ENCODE assay signal across 8 cellular contexts in the genomic region with DNA sequence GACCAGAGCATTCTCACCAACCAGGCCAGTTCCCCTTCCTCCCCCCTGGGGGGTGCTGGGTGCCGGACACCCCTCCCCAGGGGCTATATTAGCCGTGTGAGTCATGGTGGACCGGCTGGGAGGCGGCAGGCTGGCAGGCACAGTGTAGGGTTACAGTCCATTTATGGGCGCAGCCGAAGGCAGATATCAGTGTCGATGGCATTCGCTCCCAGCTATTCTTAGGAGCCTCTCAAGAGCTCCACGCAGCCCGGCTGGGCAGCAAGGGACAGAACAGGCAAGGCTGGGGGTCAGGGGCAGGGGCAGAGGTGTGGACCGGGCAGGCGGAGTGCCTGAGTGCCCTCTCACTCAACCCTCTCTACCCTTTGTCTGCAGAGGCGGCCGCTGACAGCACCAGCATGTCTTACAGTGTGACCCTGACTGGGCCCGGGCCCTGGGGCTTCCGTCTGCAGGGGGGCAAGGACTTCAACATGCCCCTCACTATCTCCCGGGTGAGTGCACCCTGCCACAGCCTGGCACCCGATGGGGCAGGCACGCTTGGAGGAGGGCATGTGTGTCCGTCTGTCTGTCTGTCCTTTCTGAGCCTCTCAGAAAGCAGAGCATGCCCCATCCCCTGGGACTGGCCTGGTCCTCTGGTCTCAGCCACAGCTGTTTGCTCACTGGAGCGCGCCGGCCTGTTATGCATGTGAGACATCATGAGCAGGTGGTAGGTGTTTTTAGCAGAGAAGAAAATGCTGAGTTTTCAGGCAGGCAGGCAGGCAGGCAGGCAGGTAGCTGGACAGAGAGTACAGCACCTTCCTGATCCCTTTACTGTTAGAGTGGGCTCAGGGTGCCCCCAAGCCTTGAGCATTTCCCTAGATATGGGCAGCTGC. TPM values are rescaled to one million over a fixed set of nuclear protein-coding genes. Genes with fewer than 3 reads are reported as not detected.
DNase-seq lines count a peak whose midpoint lies in the region; ATAC-seq and TF ChIP-seq lines count a peak whose summit lies in the region.

A gene with protein sequence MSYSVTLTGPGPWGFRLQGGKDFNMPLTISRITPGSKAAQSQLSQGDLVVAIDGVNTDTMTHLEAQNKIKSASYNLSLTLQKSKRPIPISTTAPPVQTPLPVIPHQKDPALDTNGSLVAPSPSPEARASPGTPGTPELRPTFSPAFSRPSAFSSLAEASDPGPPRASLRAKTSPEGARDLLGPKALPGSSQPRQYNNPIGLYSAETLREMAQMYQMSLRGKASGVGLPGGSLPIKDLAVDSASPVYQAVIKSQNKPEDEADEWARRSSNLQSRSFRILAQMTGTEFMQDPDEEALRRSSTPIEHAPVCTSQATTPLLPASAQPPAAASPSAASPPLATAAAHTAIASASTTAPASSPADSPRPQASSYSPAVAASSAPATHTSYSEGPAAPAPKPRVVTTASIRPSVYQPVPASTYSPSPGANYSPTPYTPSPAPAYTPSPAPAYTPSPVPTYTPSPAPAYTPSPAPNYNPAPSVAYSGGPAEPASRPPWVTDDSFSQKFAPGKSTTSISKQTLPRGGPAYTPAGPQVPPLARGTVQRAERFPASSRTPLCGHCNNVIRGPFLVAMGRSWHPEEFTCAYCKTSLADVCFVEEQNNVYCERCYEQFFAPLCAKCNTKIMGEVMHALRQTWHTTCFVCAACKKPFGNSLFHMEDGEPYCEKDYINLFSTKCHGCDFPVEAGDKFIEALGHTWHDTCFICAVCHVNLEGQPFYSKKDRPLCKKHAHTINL (plus strand): TSS at position 215 of the 869 bp plus-strand sequence. CDS start 181 bp downstream, at position 396.

- intact Hi-C loops in lower lobe of right lung (cut with DNase I), result no loop called here

- H3K27ac ChIP-seq in lower lobe of right lung, result peak within 1 kb of the TSS; percentile 11

- DNase-seq in lower lobe of right lung (no peak), GOT3 (lab: John Stamatoyannopoulos, UW) (no peak), NCI-H2227 (lab: John Stamatoyannopoulos, UW; ENCODE audit: unreplicated experiment) (no peak)
- DNase-seq in stimulated activated naive CD4-positive, alpha-beta T cell treated with Interleukin-2 at 50 U/mL for 16 hours (lab: John Stamatoyannopoulos, UW), result no peak

- peak within 1 kb of the TSS; percentile 17 for H3K4me3 ChIP-seq in lower lobe of right lung

- peaks cover 4% of the 10 kb centered on the region for H3K27me3 ChIP-seq in lower lobe of right lung (ENCODE audit: low read depth)

- TF ChIP-seq CTCF in lower lobe of right lung (IDR thresholded peaks at IDR 0.05), result no peak

- H3K36me3 ChIP-seq in lower lobe of right lung, result no peaks in the 10 kb centered on the region

- H3K4me1 ChIP-seq in lower lobe of right lung, result no peaks in the 10 kb centered on the region

- no peaks in the 10 kb centered on the region for H3K9me3 ChIP-seq in lower lobe of right lung

- peak; percentile 67 for ATAC-seq in GM18502 (IDR thresholded peaks at IDR 0.05; ENCODE audit: poor library complexity, unreplicated experiment)
- peak; percentile 73 for ATAC-seq in HG03175 (IDR thresholded peaks at IDR 0.05; ENCODE audit: unreplicated experiment)
- peak; percentile 85 for ATAC-seq in SK-N-SH treated with all-trans-retinoic acid at 6 μM for 48 hours
- peak; percentile 21 to 23 for ATAC-seq in lower lobe of right lung
- no peak for ATAC-seq in HG02623 (IDR thresholded peaks at IDR 0.05; ENCODE audit: unreplicated experiment)

TF ChIP-seq in SK-N-SH treated with all-trans-retinoic acid at 6 μM for 48 hours, 23 proteins besides CTCF, POLR2A, EP300 and RAD21:
- TF ChIP-seq TCF4 (CRISPR knock-in tag; IDR thresholded peaks at IDR 0.05; ENCODE audit: borderline replicate concordance) (no peak), ZFP3 (CRISPR knock-in tag; IDR thresholded peaks at IDR 0.05) (no peak), RARB (CRISPR knock-in tag; IDR thresholded peaks at IDR 0.05) (no peak), CSDC2 (CRISPR knock-in tag; IDR thresholded peaks at IDR 0.05) (no peak), ESRRG (CRISPR knock-in tag; IDR thresholded peaks at IDR 0.05) (no peak), BACH2 (CRISPR knock-in tag; IDR thresholded peaks at IDR 0.05; ENCODE audit: borderline replicate concordance) (no peak), PATZ1 (CRISPR knock-in tag; IDR thresholded peaks at IDR 0.05; ENCODE audit: borderline replicate concordance) (peak; percentile 34; the same call in 1 of the 2 replicates), GLIS3 (CRISPR knock-in tag; IDR thresholded peaks at IDR 0.05) (no peak), PPARA (CRISPR knock-in tag; IDR thresholded peaks at IDR 0.05; ENCODE audit: borderline replicate concordance) (no peak)

RNA-seq across cellular contexts. Expression of the gene that starts here (rescaled TPM):
- 2.2 TPM for total RNA-seq in lower lobe of right lung
